11 cellular contexts compared by ENCODE assay signal in the genomic region with DNA sequence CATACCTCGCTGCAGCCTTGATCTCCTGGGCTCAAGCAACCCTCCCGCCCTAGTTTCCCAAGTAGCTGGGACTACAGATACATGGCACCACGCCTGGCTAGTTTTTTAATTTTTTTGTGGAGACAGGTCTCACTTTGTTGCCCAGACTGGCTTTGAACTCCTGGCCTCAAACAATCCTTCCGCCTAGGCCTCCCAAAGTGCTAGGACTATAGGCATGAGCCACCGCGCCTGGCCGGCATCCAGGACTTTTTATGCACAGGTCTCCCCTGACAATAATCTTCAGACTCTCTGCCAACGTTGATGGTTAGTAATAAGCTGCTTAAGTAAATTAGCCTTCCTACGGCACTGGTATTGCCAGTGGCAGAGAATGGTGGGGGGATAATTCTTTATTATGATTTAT.
"Had no signal": no experiment of that assay in that cellular context is flagged by ENCODE, and none has a peak within 500 bp of the region (broad histone marks: within the 10 kb centered on the region; RNA-seq: fewer than 3 reads in every experiment).

No MANE protein-coding gene starts in this region.

- H3K27ac ChIP-seq: adrenal gland, body of pancreas, esophagus squamous epithelium had no signal

- DNase-seq: activated CD4-positive, alpha-beta memory T cell treated with anti-CD3 and anti-CD28 coated beads for 36 hours; activated CD4-positive, alpha-beta T cell treated with anti-CD3 and anti-CD28 coated beads for 1 hour; activated effector memory CD4-positive, alpha-beta T cell treated with Interleukin-2 at 50 U/mL for 16 hours; activated T-cell treated with anti-CD3 and anti-CD28 coated beads, Interleukin-2, amount 50 U/mL, for 4 hours; adrenal gland; body of pancreas; cortex of kidney; effector CD8-positive, alpha-beta T cell; esophagus squamous epithelium; stimulated activated CD4-positive, alpha-beta T cell treated with anti-CD3 and anti-CD28 coated beads, Interleukin-1b, Interleukin-23, amount 100 ng/mL, for 48 hours had no signal

- ATAC-seq: activated T-cell treated with anti-CD3 and anti-CD28 coated beads, Interleukin-2, amount 50 U/mL, for 4 hours; body of pancreas had no signal

- H3K27me3 ChIP-seq: adrenal gland, body of pancreas, esophagus squamous epithelium had no signal

- H3K9me3 ChIP-seq: adrenal gland, body of pancreas, esophagus squamous epithelium had no signal

- H3K4me3 ChIP-seq: adrenal gland, body of pancreas, esophagus squamous epithelium had no signal

- H3K36me3 ChIP-seq: adrenal gland, esophagus squamous epithelium had no signal

- H3K4me1 Mint-ChIP-seq: activated naive CD4-positive, alpha-beta T cell treated with anti-CD3 and anti-CD28 coated beads, Interleukin-2, amount 50 U/mL, for 24 hours had no signal

- H3K27ac Mint-ChIP-seq: activated CD4-positive, alpha-beta memory T cell treated with anti-CD3 and anti-CD28 coated beads for 36 hours; activated naive CD4-positive, alpha-beta T cell treated with anti-CD3 and anti-CD28 coated beads, Interleukin-2, amount 50 U/mL, for 24 hours had no signal

- H3K4me3 Mint-ChIP-seq: activated CD4-positive, alpha-beta memory T cell treated with anti-CD3 and anti-CD28 coated beads for 36 hours; activated naive CD4-positive, alpha-beta T cell treated with anti-CD3 and anti-CD28 coated beads, Interleukin-2, amount 50 U/mL, for 24 hours; activated T-cell treated with anti-CD3 and anti-CD28 coated beads, Interleukin-2, amount 50 U/mL, for 4 hours had no signal

- H3K4me1 ChIP-seq: adrenal gland, body of pancreas had no signal

- H3K9me3 Mint-ChIP-seq: activated CD4-positive, alpha-beta memory T cell treated with anti-CD3 and anti-CD28 coated beads for 36 hours; activated naive CD4-positive, alpha-beta T cell treated with anti-CD3 and anti-CD28 coated beads, Interleukin-2, amount 50 U/mL, for 24 hours; activated T-cell treated with anti-CD3 and anti-CD28 coated beads, Interleukin-2, amount 50 U/mL, for 4 hours had no signal

- H3K36me3 Mint-ChIP-seq: activated CD4-positive, alpha-beta memory T cell treated with anti-CD3 and anti-CD28 coated beads for 36 hours; activated naive CD4-positive, alpha-beta T cell treated with anti-CD3 and anti-CD28 coated beads, Interleukin-2, amount 50 U/mL, for 24 hours had no signal
